Comparison of ENCODE assay signal across 13 cellular contexts in the genomic region with DNA sequence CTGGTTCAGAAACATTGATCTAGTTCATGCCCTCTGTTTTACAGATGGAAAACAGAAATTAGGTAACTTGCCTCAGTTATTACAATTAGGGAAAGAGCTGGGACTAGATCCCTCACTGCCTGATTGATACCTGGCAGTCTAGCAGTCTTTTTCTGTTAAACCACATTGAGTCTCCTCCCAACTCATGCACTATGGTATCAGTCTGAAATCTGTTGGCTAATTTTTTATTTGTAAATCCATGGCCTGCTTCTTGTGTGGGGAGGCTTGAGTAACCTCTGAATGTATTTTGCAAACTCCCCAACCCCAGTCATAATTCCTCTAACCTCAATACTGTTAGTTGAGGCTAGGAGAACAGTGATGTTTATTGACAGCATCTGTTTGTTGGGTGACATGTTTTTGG.
"Had no signal": no experiment of that assay in that cellular context is flagged by ENCODE, and none has a peak within 500 bp of the region (broad histone marks: within the 10 kb centered on the region; RNA-seq: fewer than 3 reads in every experiment).

No MANE protein-coding gene starts in this region.

- ATAC-seq: activated CD4-positive, CD25-positive, alpha-beta regulatory T cell treated with anti-CD3 and anti-CD28 coated beads, Interleukin-2, amount 50 U/mL, for 24 hours had no signal

- H3K4me3 Mint-ChIP-seq: memory B cell; nephron progenitor cell; T-helper 1 cell treated with Interleukin-12 subunit alpha and Interleukin-12 subunit beta and Interleukin-4 antibody, amounts not matched to agents 30 μg/mL and 1 μg/mL, for 36 hours had no signal

- DNase-seq: activated CD4-positive, alpha-beta T cell treated with anti-CD3 and anti-CD28 coated beads, Interleukin-2, amount 50 U/mL, for 4 hours; activated naive CD4-positive, alpha-beta T cell treated with anti-CD3 and anti-CD28 coated beads, Interleukin-2, amount 50 U/mL, for 16 hours; anterior cingulate cortex; dorsolateral prefrontal cortex; head of caudate nucleus; nephron progenitor cell; stimulated activated CD4-positive, alpha-beta T cell treated with anti-CD3 and anti-CD28 coated beads, Interleukin-2, amount 100 ng/mL, for 48 hours; stimulated activated CD8-positive, alpha-beta memory T cell treated with anti-CD3 and anti-CD28 coated beads, Interleukin-4, amount 100 ng/mL, for 48 hours; stomach had no signal

- H3K27ac Mint-ChIP-seq: memory B cell, nephron progenitor cell had no signal

- H3K27me3 Mint-ChIP-seq: memory B cell had no signal

- H3K9me3 Mint-ChIP-seq: memory B cell; T-helper 1 cell treated with Interleukin-12 subunit alpha and Interleukin-12 subunit beta and Interleukin-4 antibody, amounts not matched to agents 30 μg/mL and 1 μg/mL, for 36 hours had no signal

- H3K27me3 ChIP-seq: dorsolateral prefrontal cortex, esophagus muscularis mucosa, stomach had no signal

- H3K27ac ChIP-seq: dorsolateral prefrontal cortex, esophagus muscularis mucosa, stomach had no signal
